In genomic region chr17:39939588-39940419, GRCh38 we compare ENCODE assay signal across 9 cellular contexts. TPM values are rescaled to one million over a fixed set of nuclear protein-coding genes. Genes with fewer than 3 reads are reported as not detected.
A peak's percentile ranks its signal among the peaks of the same experiment; 100 is the strongest.
DNase-seq lines count a peak whose midpoint lies in the region; ATAC-seq and TF ChIP-seq lines count a peak whose summit lies in the region.
"Had no signal": no experiment of that assay in that cellular context is flagged by ENCODE, and none has a peak within 500 bp of the region (broad histone marks: within the 10 kb centered on the region; RNA-seq: fewer than 3 reads in every experiment).

No MANE protein-coding gene starts in this region.

- ATAC-seq in GM19023 (IDR thresholded peaks at IDR 0.05; ENCODE audit: unreplicated experiment) = peak; percentile 62
- peak; percentile 99 for ATAC-seq in activated T-cell treated with anti-CD3 and anti-CD28 coated beads, Interleukin-2, amount 50 U/mL, for 72 hours (replicated peaks in 1 of 2)
- no peak for ATAC-seq in HG03175 (IDR thresholded peaks at IDR 0.05; ENCODE audit: unreplicated experiment)
- no peak for ATAC-seq in GM21737 (IDR thresholded peaks at IDR 0.05; ENCODE audit: unreplicated experiment)

- H3K27ac Mint-ChIP-seq in CD4-positive, alpha-beta memory T cell = peak overlapping the region; percentile 2 to 97 (median 83)
- peak overlapping the region; percentile 5 for H3K27ac Mint-ChIP-seq in activated T-cell treated with anti-CD3 and anti-CD28 coated beads, Interleukin-2, amount 50 U/mL, for 72 hours

- WGBS in lower leg skin, 2 donors = 45 to 48% methylated on average over 6 of the region's 6 CpGs

- TF ChIP-seq CTCF in lower leg skin (IDR thresholded peaks at IDR 0.05) = no peak

- CTCF ChIA-PET in CD4-positive, alpha-beta memory T cell (lab: Charles Lee; ENCODE audit: partially characterized antibody) = interaction anchor here (0.6 to 2.3 kb wide), 2 partner anchors 10 to 14 kb away, joined by 3 to 8 read pairs; no protein-coding TSS in a partner anchor

- H3K36me3 Mint-ChIP-seq in CD4-positive, alpha-beta memory T cell = no peaks in the 10 kb centered on the region
- no peaks in the 10 kb centered on the region for H3K36me3 Mint-ChIP-seq in activated T-cell treated with anti-CD3 and anti-CD28 coated beads, Interleukin-2, amount 50 U/mL, for 72 hours (ENCODE audit: insufficient read depth in 2 of 2)

- POLR2A ChIA-PET in CD4-positive, alpha-beta memory T cell (lab: Charles Lee; ENCODE audit: partially characterized antibody) = interaction anchor here (1.8 kb wide), 1 partner anchor 14 kb away, joined by 4 read pairs; no protein-coding TSS in a partner anchor

- H3K4me1 Mint-ChIP-seq in CD4-positive, alpha-beta memory T cell = peaks cover 7 to 21% (median 10%) of the 10 kb centered on the region in 4 donors
- peaks cover 27% of the 10 kb centered on the region for H3K4me1 Mint-ChIP-seq in activated T-cell treated with anti-CD3 and anti-CD28 coated beads, Interleukin-2, amount 50 U/mL, for 72 hours (ENCODE audit: low read depth)

- no peaks in the 10 kb centered on the region for H3K27me3 ChIP-seq in CD4-positive, alpha-beta memory T cell (ENCODE audit: insufficient read depth, low read length)

- H3K4me3 Mint-ChIP-seq in CD4-positive, alpha-beta memory T cell = peak overlapping the region in 3 of 8 donors; percentile 24 to 52 (median 39)
- H3K4me3 Mint-ChIP-seq in activated T-cell treated with anti-CD3 and anti-CD28 coated beads, Interleukin-2, amount 50 U/mL, for 72 hours = peak overlapping the region; percentile 64 to 76

- H3K4me1 ChIP-seq in CD4-positive, alpha-beta memory T cell (ENCODE audit: insufficient read depth, low read length) = peaks cover 15% of the 10 kb centered on the region

- intact Hi-C loops in CD4-positive, alpha-beta memory T cell (cut with micrococcal nuclease) = no loop called here
- intact Hi-C loops in lower leg skin (cut with DNase I; ENCODE audit: low total_unique reads) = no loop called here

- H3K27ac ChIP-seq in CD4-positive, alpha-beta memory T cell (ENCODE audit: low read depth, low read length) = peak overlapping the region; percentile 43

- no peaks in the 10 kb centered on the region for H3K36me3 ChIP-seq in CD4-positive, alpha-beta memory T cell (ENCODE audit: insufficient read depth, low read length)

- H3K4me3 ChIP-seq in CD4-positive, alpha-beta memory T cell (ENCODE audit: low read length in 2 of 2) = no peak overlapping the region
- H3K4me3 ChIP-seq in lower leg skin (ENCODE audit: low read depth, poor library complexity, severe bottlenecking) = no peak overlapping the region

- no peaks in the 10 kb centered on the region for H3K27me3 Mint-ChIP-seq in CD4-positive, alpha-beta memory T cell
- no peaks in the 10 kb centered on the region for H3K27me3 Mint-ChIP-seq in activated T-cell treated with anti-CD3 and anti-CD28 coated beads, Interleukin-2, amount 50 U/mL, for 72 hours (ENCODE audit: low read depth)

- no peak for TF ChIP-seq POLR2A in lower leg skin (IDR thresholded peaks at IDR 0.05)

- peak in 4 of 5 donors; percentile 44 to 81 (median 75) for DNase-seq in CD4-positive, alpha-beta memory T cell
- DNase-seq in NAMALWA (ENCODE audit: low spot score) = peak; percentile 77
- peak; percentile 71 to 75 for DNase-seq in activated T-cell treated with anti-CD3 and anti-CD28 coated beads, Interleukin-2, amount 50 U/mL, for 72 hours
- peak; percentile 97 for DNase-seq in iris pigment epithelial cell (ENCODE audit: low read depth)
- no peak for DNase-seq in lower leg skin (ENCODE audit: low spot score in 2 of 2)
- DNase-seq: right cardiac atrium had no signal

- H3K9me3 Mint-ChIP-seq in CD4-positive, alpha-beta memory T cell = no peaks in the 10 kb centered on the region
- no peaks in the 10 kb centered on the region for H3K9me3 Mint-ChIP-seq in activated T-cell treated with anti-CD3 and anti-CD28 coated beads, Interleukin-2, amount 50 U/mL, for 72 hours

- H3K9me3 ChIP-seq in CD4-positive, alpha-beta memory T cell (ENCODE audit: control insufficient read depth in 1 of 2, low read length in 2 of 2) = no peaks in the 10 kb centered on the region

RNA-seq across cellular contexts. Expression of gene LRRC3C, which starts 12.3 kb away (rescaled TPM):
- total RNA-seq in CD4-positive, alpha-beta memory T cell = not detected
- polyA plus RNA-seq in CD4-positive, alpha-beta memory T cell = not detected
- total RNA-seq in activated T-cell treated with anti-CD3 and anti-CD28 coated beads, Interleukin-2, amount 50 U/mL, for 72 hours = not detected
- total RNA-seq in lower leg skin = under 1 TPM in 1 of 4 donors, not detected in 3; 0.52 TPM
- total RNA-seq: right cardiac atrium had no signal
- polyA plus RNA-seq: right cardiac atrium had no signal

RNA-seq across cellular contexts. Expression of gene ORMDL3, which starts 12.4 kb away (rescaled TPM):
- 10 to 100 TPM; 79.6 to 87.2 TPM for total RNA-seq in CD4-positive, alpha-beta memory T cell
- 100 to 1,000 TPM in 1 of 2 donors, 10 to 100 TPM in 1; 90.4 to 161 TPM for polyA plus RNA-seq in CD4-positive, alpha-beta memory T cell
- 100 to 1,000 TPM; 104 to 114 TPM for total RNA-seq in activated T-cell treated with anti-CD3 and anti-CD28 coated beads, Interleukin-2, amount 50 U/mL, for 72 hours
- total RNA-seq in lower leg skin = 10 to 100 TPM; 58.1 to 84.0 (median 70.0) TPM

RNA-seq across cellular contexts. Expression of gene GSDMB, which starts 21.4 kb away (rescaled TPM):
- total RNA-seq in CD4-positive, alpha-beta memory T cell = 10 to 100 TPM; 41.4 to 47.4 TPM
- 1 to 10 TPM; 3.2 to 3.9 TPM for polyA plus RNA-seq in CD4-positive, alpha-beta memory T cell
- total RNA-seq in activated T-cell treated with anti-CD3 and anti-CD28 coated beads, Interleukin-2, amount 50 U/mL, for 72 hours = 10 to 100 TPM; 57.0 to 58.0 TPM
- 10 to 100 TPM in 1 of 4 donors, 1 to 10 TPM in 3; 4.8 to 34.2 (median 7.7) TPM for total RNA-seq in lower leg skin

RNA-seq across cellular contexts. Expression of gene GSDMA, which starts 23.0 kb away (rescaled TPM):
- under 1 TPM; 0.23 to 0.25 TPM for total RNA-seq in CD4-positive, alpha-beta memory T cell
- 1 to 10 TPM in 1 of 2 donors, under 1 TPM in 1; 0.42 to 1.1 TPM for polyA plus RNA-seq in CD4-positive, alpha-beta memory T cell
- total RNA-seq in activated T-cell treated with anti-CD3 and anti-CD28 coated beads, Interleukin-2, amount 50 U/mL, for 72 hours = 1 to 10 TPM; 2.1 to 4.6 TPM
- 100 to 1,000 TPM; 146 to 271 (median 163) TPM for total RNA-seq in lower leg skin
- polyA plus RNA-seq: right cardiac atrium had no signal

RNA-seq across cellular contexts. Expression of gene PSMD3, which starts 40.8 kb away (rescaled TPM):
- 10 to 100 TPM; 59.7 to 60.3 TPM for total RNA-seq in CD4-positive, alpha-beta memory T cell
- polyA plus RNA-seq in CD4-positive, alpha-beta memory T cell = 10 to 100 TPM; 44.6 to 47.9 TPM
- 100 to 1,000 TPM in 1 of 2 donors, 10 to 100 TPM in 1; 95.5 to 103 TPM for total RNA-seq in activated T-cell treated with anti-CD3 and anti-CD28 coated beads, Interleukin-2, amount 50 U/mL, for 72 hours
- total RNA-seq in lower leg skin = 100 to 1,000 TPM; 106 to 154 (median 129) TPM

Comparison
In these comparisons a context has a peak if more than half of its experiments do, and no peak if none do; other contexts are left out.
1. DNase-seq: peak in CD4-positive, alpha-beta memory T cell (4 of 5), NAMALWA (single experiment), activated T-cell treated with anti-CD3 and anti-CD28 coated beads, Interleukin-2, amount 50 U/mL, for 72 hours (2 of 2) and iris pigment epithelial cell (single experiment); none in lower leg skin (0 of 2).
2. ATAC-seq: peak in GM19023 (single experiment) and activated T-cell treated with anti-CD3 and anti-CD28 coated beads, Interleukin-2, amount 50 U/mL, for 72 hours (2 of 2); none in HG03175 (single experiment) and GM21737 (single experiment).